ENCODE assay signal across 8 cellular contexts in genomic region chr5:176817369-176817841, GRCh38. TPM values are rescaled to one million over a fixed set of nuclear protein-coding genes. Genes with fewer than 3 reads are reported as not detected.
DNase-seq lines count a peak whose midpoint lies in the region; ATAC-seq, FAIRE-seq and TF ChIP-seq lines count a peak whose summit lies in the region.

No MANE protein-coding gene starts in this region.

- no peaks in the 10 kb centered on the region for H3K36me3 ChIP-seq in ES-I3 (ENCODE audit: insufficient read depth, low read length)
- no peaks in the 10 kb centered on the region for H3K36me3 ChIP-seq in adipocyte (ENCODE audit: control insufficient read depth, insufficient read depth, low read length, severe bottlenecking)
- H3K36me3 ChIP-seq in neural cell (ENCODE audit: insufficient read depth, low read length): no peaks in the 10 kb centered on the region
- no peaks in the 10 kb centered on the region for H3K36me3 ChIP-seq in small intestine (ENCODE audit: control insufficient read depth in 2 of 2, insufficient read depth in 2 of 2, low read length in 2 of 2)

- H3K9ac ChIP-seq in ES-I3 (ENCODE audit: low read depth, low read length) (peak overlapping the region; percentile 62), adipocyte (ENCODE audit: low read length) (no peak overlapping the region), neural cell (ENCODE audit: low read length) (peak overlapping the region; percentile 50)

- TF ChIP-seq RAD21 in neural cell (conservative IDR thresholded peaks at IDR 0.05): no peak

- TF ChIP-seq EP300 in neural cell (conservative IDR thresholded peaks at IDR 0.05; ENCODE audit: poor library complexity, severe bottlenecking): no peak

- H3K4me2 ChIP-seq in neural cell (ENCODE audit: low read length): no peak overlapping the region

- no peaks in the 10 kb centered on the region for H4K20me1 ChIP-seq in neural cell (ENCODE audit: insufficient read depth)

- no peaks in the 10 kb centered on the region for H3K9me2 ChIP-seq in neural cell (ENCODE audit: insufficient read depth, low read length)

- no peak overlapping the region for H3K27ac ChIP-seq in neural cell (ENCODE audit: low read length)
- no peak overlapping the region for H3K27ac ChIP-seq in small intestine (ENCODE audit: low read depth in 1 of 2, low read length in 1 of 2)

- DNase-seq in NCI-H1092 (lab: John Stamatoyannopoulos, UW) (peak; percentile 49), adipocyte (ENCODE audit: low read depth) (peak; percentile 18), small intestine (no peak), HTR-8/SVneo (ENCODE audit: insufficient read length, low spot score) (no peak)

- H3K79me2 ChIP-seq in neural cell (replicated peaks; ENCODE audit: insufficient read depth, low read length): no peaks in the 10 kb centered on the region

- H3K9me3 ChIP-seq in ES-I3 (ENCODE audit: control insufficient read depth, insufficient read depth, low read length) (no peaks in the 10 kb centered on the region), adipocyte (ENCODE audit: control insufficient read depth, low read length) (no peaks in the 10 kb centered on the region), neural cell (ENCODE audit: low read length) (no peaks in the 10 kb centered on the region), small intestine (ENCODE audit: control insufficient read depth, low read depth) (no peaks in the 10 kb centered on the region)

- 3 to 6% (median 3%) methylated on average over 37 to 42 of the region's 42 CpGs for WGBS in small intestine, 3 donors

- H3K4me1 ChIP-seq in ES-I3 (ENCODE audit: insufficient read depth, low read length) (peaks cover 16% of the 10 kb centered on the region; the same call in 1 of the 2 replicates), adipocyte (ENCODE audit: control insufficient read depth, insufficient read depth, low read length) (peaks cover 6% of the 10 kb centered on the region), small intestine (ENCODE audit: control insufficient read depth in 2 of 2, insufficient read depth in 1 of 2, low read depth in 1 of 2, low read length in 1 of 2) (no peaks in the 10 kb centered on the region)

- H2AFZ ChIP-seq in neural cell (ENCODE audit: low read depth, low read length): no peak overlapping the region

- H3K27me3 ChIP-seq in adipocyte (replicated peaks; ENCODE audit: control insufficient read depth, insufficient read depth, low read length) (peaks cover 72% of the 10 kb centered on the region), neural cell (ENCODE audit: insufficient read depth, low read depth, low read length) (peaks cover 10% of the 10 kb centered on the region), small intestine (ENCODE audit: control insufficient read depth in 2 of 2, insufficient read depth in 2 of 2, low read length in 2 of 2) (peaks cover 0 to 28% of the 10 kb centered on the region in 2 donors)

- no peak for FAIRE-seq in small intestine (lab: Jason Lieb, UNC)
- no peak for FAIRE-seq in HTR-8/SVneo (lab: Jason Lieb, UNC)

- TF ChIP-seq CTCF in neural cell (IDR thresholded peaks at IDR 0.05; ENCODE audit: poor library complexity, severe bottlenecking): no peak

- ATAC-seq in GM19035 (IDR thresholded peaks at IDR 0.05; ENCODE audit: unreplicated experiment) (no peak), GM19467 (IDR thresholded peaks at IDR 0.05; ENCODE audit: unreplicated experiment) (no peak)

- H3K4me3 ChIP-seq in adipocyte (ENCODE audit: low read length) (peak overlapping the region; percentile 54), neural cell (ENCODE audit: low read length) (peak overlapping the region; percentile 55), small intestine (ENCODE audit: low read depth in 1 of 2, low read length in 2 of 2) (peak overlapping the region in 1 of 2 donors; percentile 27)

- H3F3A ChIP-seq in neural cell (ENCODE audit: insufficient read depth, low read length, poor library complexity, severe bottlenecking): no peaks in the 10 kb centered on the region

TF ChIP-seq in neural cell, 6 proteins besides CTCF, POLR2A, EP300 and RAD21:
- TF ChIP-seq POLR2AphosphoS5 (IDR thresholded peaks at IDR 0.05): peak; percentile 25
- TF ChIP-seq EZH2 (IDR thresholded peaks at IDR 0.05; ENCODE audit: borderline replicate concordance, insufficient read depth, low read length, poor library complexity, severe bottlenecking): no peak
- TF ChIP-seq TAF1 (IDR thresholded peaks at IDR 0.05; ENCODE audit: low read depth): no peak
- peak; percentile 24 for TF ChIP-seq MXI1 (conservative IDR thresholded peaks at IDR 0.05; ENCODE audit: poor library complexity, severe bottlenecking)

RNA-seq across cellular contexts. Expression of gene UNC5A, which starts 7.0 kb away (rescaled TPM):
- polyA plus RNA-seq in neural cell: 2.7 and 3.8 TPM in 2 replicates
- polyA minus RNA-seq in neural cell: 3.9 and 4.9 TPM in 2 replicates
- polyA plus RNA-seq in small intestine: under 1 TPM in 1 of 3 donors, not detected in 2; 0.63 TPM

Comparison
In these comparisons a context has a peak if more than half of its experiments do, and no peak if none do; other contexts are left out.
1. DNase-seq: peak in NCI-H1092 (single experiment) and adipocyte (single experiment); none in small intestine (single experiment) and HTR-8/SVneo (single experiment).